18 cellular contexts compared by ENCODE assay signal in genomic region chr1:150146853-150147542, GRCh38. TPM values are rescaled to one million over a fixed set of nuclear protein-coding genes. Genes with fewer than 3 reads are reported as not detected.
DNase-seq lines count a peak whose midpoint lies in the region; ATAC-seq lines count a peak whose summit lies in the region.
"Had no signal": no experiment of that assay in that cellular context is flagged by ENCODE, and none has a peak within 500 bp of the region (broad histone marks: within the 10 kb centered on the region; RNA-seq: fewer than 3 reads in every experiment).

No MANE protein-coding gene starts in this region.

- H3K36me3 Mint-ChIP-seq in activated naive CD8-positive, alpha-beta T cell = no peaks in the 10 kb centered on the region
- H3K36me3 Mint-ChIP-seq in activated naive CD8-positive, alpha-beta T cell treated with anti-CD3 and anti-CD28 coated beads for 36 hours = peaks cover 9% of the 10 kb centered on the region

- peaks cover 50% of the 10 kb centered on the region for H3K4me1 Mint-ChIP-seq in activated naive CD8-positive, alpha-beta T cell (ENCODE audit: low read depth)
- H3K4me1 Mint-ChIP-seq in activated naive CD8-positive, alpha-beta T cell treated with anti-CD3 and anti-CD28 coated beads for 36 hours = peaks cover 39% of the 10 kb centered on the region

- no peak for ATAC-seq in GM21515 (IDR thresholded peaks at IDR 0.05; ENCODE audit: unreplicated experiment)
- ATAC-seq: right cardiac atrium had no signal

- no peak for DNase-seq in activated naive CD8-positive, alpha-beta T cell treated with anti-CD3 and anti-CD28 coated beads for 36 hours
- DNase-seq in OCI-M1 (lab: John Stamatoyannopoulos, UW) (peak; percentile 86), cerebellar cortex (ENCODE audit: low spot score) (peak; percentile 26), superior temporal gyrus (ENCODE audit: extremely low spot score) (peak; percentile 53), NCI-H187 treated with DMSO at 0.1 percent for 48 hours (lab: John Stamatoyannopoulos, UW) (no peak), inferior parietal cortex (ENCODE audit: extremely low spot score) (no peak)
- DNase-seq: activated CD4-positive, alpha-beta T cell treated with anti-CD3 and anti-CD28 coated beads, Interleukin-2, amount 50 U/mL, for 48 hours; COR-L47; foreskin fibroblast; IMR-90; NCI-H1092 treated with DMSO at 0.1 percent for 48 hours; NCI-H2171; occipital lobe; right cardiac atrium; SJCRH30 had no signal

- H3K4me3 Mint-ChIP-seq in activated naive CD8-positive, alpha-beta T cell = peak overlapping the region; percentile 65
- H3K4me3 Mint-ChIP-seq in activated naive CD8-positive, alpha-beta T cell treated with anti-CD3 and anti-CD28 coated beads for 36 hours = no peak overlapping the region
- H3K4me3 Mint-ChIP-seq: stimulated activated naive CD8-positive, alpha-beta T cell treated with anti-CD3 and anti-CD28 coated beads, Interleukin-15, Interleukin-2, amounts not matched to agents 100 ng/mL and 50 ng/mL, for 24 hours had no signal

- no peaks in the 10 kb centered on the region for H3K27me3 Mint-ChIP-seq in activated naive CD8-positive, alpha-beta T cell
- peaks cover 10% of the 10 kb centered on the region for H3K27me3 Mint-ChIP-seq in activated naive CD8-positive, alpha-beta T cell treated with anti-CD3 and anti-CD28 coated beads for 36 hours
- H3K27me3 Mint-ChIP-seq: stimulated activated naive CD8-positive, alpha-beta T cell treated with anti-CD3 and anti-CD28 coated beads, Interleukin-15, Interleukin-2, amounts not matched to agents 100 ng/mL and 50 ng/mL, for 24 hours had no signal

- no peaks in the 10 kb centered on the region for H3K9me3 Mint-ChIP-seq in activated naive CD8-positive, alpha-beta T cell (ENCODE audit: low read depth)
- H3K9me3 Mint-ChIP-seq in activated naive CD8-positive, alpha-beta T cell treated with anti-CD3 and anti-CD28 coated beads for 36 hours = no peaks in the 10 kb centered on the region
- H3K9me3 Mint-ChIP-seq: stimulated activated naive CD8-positive, alpha-beta T cell treated with anti-CD3 and anti-CD28 coated beads, Interleukin-15, Interleukin-2, amounts not matched to agents 100 ng/mL and 50 ng/mL, for 24 hours had no signal

- H3K27ac Mint-ChIP-seq in activated naive CD8-positive, alpha-beta T cell = peak overlapping the region; percentile 1
- H3K27ac Mint-ChIP-seq in activated naive CD8-positive, alpha-beta T cell treated with anti-CD3 and anti-CD28 coated beads for 36 hours = no peak overlapping the region
- H3K27ac Mint-ChIP-seq: stimulated activated naive CD8-positive, alpha-beta T cell treated with anti-CD3 and anti-CD28 coated beads, Interleukin-15, Interleukin-2, amounts not matched to agents 100 ng/mL and 50 ng/mL, for 24 hours had no signal

RNA-seq across cellular contexts. Expression of gene PLEKHO1, which starts 2.7 kb away (rescaled TPM):
- 10 to 100 TPM; 14.9 to 15.5 TPM for total RNA-seq in activated naive CD8-positive, alpha-beta T cell treated with anti-CD3 and anti-CD28 coated beads for 36 hours

Comparison
In these comparisons a context has a peak if more than half of its experiments do, and no peak if none do; other contexts are left out.
1. DNase-seq: peak in OCI-M1 (single experiment), cerebellar cortex (single experiment) and superior temporal gyrus (single experiment); none in activated naive CD8-positive, alpha-beta T cell treated with anti-CD3 and anti-CD28 coated beads for 36 hours (single experiment), NCI-H187 treated with DMSO at 0.1 percent for 48 hours (single experiment) and inferior parietal cortex (single experiment).